In the genomic region with DNA sequence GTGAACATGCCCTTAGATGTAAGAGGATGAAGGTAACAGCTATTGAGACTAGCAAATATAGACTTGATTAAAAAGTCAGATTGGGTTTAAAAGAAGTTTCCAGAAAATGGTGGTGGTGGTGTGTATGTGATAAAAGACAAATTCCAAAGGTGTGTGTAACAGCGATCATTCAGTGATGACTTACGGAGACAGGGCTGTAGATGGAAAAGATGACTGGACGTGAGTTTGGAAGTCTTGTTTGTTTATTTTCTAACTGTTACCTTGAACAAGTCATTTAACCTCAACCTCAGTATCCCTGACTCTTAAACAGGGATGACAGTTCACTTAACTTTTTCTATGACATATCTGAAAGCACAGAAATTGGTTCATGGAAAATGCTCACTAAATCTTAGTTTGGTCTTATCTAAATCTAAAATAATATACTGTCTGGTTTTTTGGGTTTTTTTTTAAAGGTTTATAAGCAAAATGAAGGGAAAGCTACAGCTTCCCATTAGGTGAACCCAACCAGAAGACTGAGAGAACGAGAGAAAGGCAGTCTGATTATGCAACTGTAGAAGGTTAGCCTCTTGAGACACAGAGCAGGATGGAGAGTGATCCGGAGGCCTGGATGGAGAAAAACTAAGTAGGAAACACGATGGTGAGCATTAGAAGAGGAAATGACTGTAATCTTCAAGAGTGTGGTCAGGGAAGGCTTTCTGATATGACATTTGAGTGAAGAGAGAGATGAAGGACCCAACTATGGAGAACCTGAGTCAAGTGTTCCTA, we compare ENCODE assay signal across 17 cellular contexts.
DNase-seq lines count a peak whose midpoint lies in the region; ATAC-seq and TF ChIP-seq lines count a peak whose summit lies in the region.
"Had no signal": no experiment of that assay in that cellular context is flagged by ENCODE, and none has a peak within 500 bp of the region (broad histone marks: within the 10 kb centered on the region; RNA-seq: fewer than 3 reads in every experiment).

No MANE protein-coding gene starts in this region.

- H3K9me2 ChIP-seq in GM23248 (ENCODE audit: insufficient read depth), result no peaks in the 10 kb centered on the region

- peak; percentile 29 for DNase-seq in AG10803 (ENCODE audit: low read depth)
- peak; percentile 63 for DNase-seq in GM23248
- DNase-seq in RPMI7951 (ENCODE audit: low read depth), result peak; percentile 78
- peak; percentile 69 for DNase-seq in fibroblast of mammary gland (ENCODE audit: low read depth)
- DNase-seq in stimulated activated CD4-positive, alpha-beta T cell treated with anti-CD3 and anti-CD28 coated beads, Interleukin-4, amount 100 ng/mL, for 1 hour, result no peak
- DNase-seq in DMS53 treated with DMSO at 0.1 percent for 48 hours (lab: John Stamatoyannopoulos, UW; ENCODE audit: unreplicated experiment), result no peak
- no peak for DNase-seq in NCI-H82 treated with DMSO at 0.1 percent for 48 hours (lab: John Stamatoyannopoulos, UW; ENCODE audit: unreplicated experiment)
- DNase-seq: activated CD4-positive, alpha-beta T cell treated with anti-CD3 and anti-CD28 coated beads, Interleukin-2, amount 10 ng/mL, durations not matched to agents 7 days and 5 days; C1 segment of cervical spinal cord; DMS153; NCI-H1092; occipital lobe; sigmoid colon had no signal

- H3K4me2 ChIP-seq in GM23248 (ENCODE audit: unreplicated experiment), result no peak overlapping the region

- H3K4me3 ChIP-seq in AG10803 (ENCODE audit: low read length) (no peak overlapping the region), GM23248 (no peak overlapping the region), fibroblast of mammary gland (ENCODE audit: control insufficient read depth, low read depth, low read length) (no peak overlapping the region)
- H3K4me3 ChIP-seq: breast epithelium, sigmoid colon, thoracic aorta had no signal

- peaks cover 27% of the 10 kb centered on the region for H3K4me1 ChIP-seq in GM23248 (ENCODE audit: insufficient read depth)
- H3K4me1 ChIP-seq: breast epithelium had no signal

- H3K9ac ChIP-seq in GM23248, result no peak overlapping the region

- no peaks in the 10 kb centered on the region for H3K9me3 ChIP-seq in GM23248 (ENCODE audit: low read depth)
- H3K9me3 ChIP-seq: breast epithelium, sigmoid colon, thoracic aorta had no signal

- 64 to 66% methylated on average over 6 of the region's 6 CpGs for WGBS in GM23248 (ENCODE audit: low coverage in 1 of 2, low lambda C conversion rate in 2 of 2, missing lambda C conversion rate in 2 of 2), 2 experiments

- H3K27me3 ChIP-seq in GM23248 (replicated peaks; ENCODE audit: insufficient read depth), result no peaks in the 10 kb centered on the region
- H3K27me3 ChIP-seq: breast epithelium, sigmoid colon had no signal

- H3K27ac ChIP-seq in GM23248, result peak overlapping the region; percentile 33
- H3K27ac ChIP-seq: breast epithelium, sigmoid colon, thoracic aorta had no signal

- no peak overlapping the region for H2AFZ ChIP-seq in GM23248

- no peaks in the 10 kb centered on the region for H4K20me1 ChIP-seq in GM23248 (ENCODE audit: insufficient read depth)

- no peak for ATAC-seq in HG03469 (IDR thresholded peaks at IDR 0.05; ENCODE audit: unreplicated experiment)
- ATAC-seq: activated naive CD4-positive, alpha-beta T cell treated with anti-CD3 and anti-CD28 coated beads, Interleukin-2, amount 50 U/mL, for 72 hours had no signal

- peaks cover 84% of the 10 kb centered on the region for H3K79me2 ChIP-seq in GM23248 (ENCODE audit: insufficient read depth)

- TF ChIP-seq CTCF in AG10803 (conservative IDR thresholded peaks at IDR 0.05; ENCODE audit: low read length) (no peak), fibroblast of mammary gland (conservative IDR thresholded peaks at IDR 0.05; ENCODE audit: control insufficient read depth, insufficient read depth, low read depth, low read length) (no peak)

- in situ Hi-C loops in GM23248 (cut with MboI), result no loop called here

- peaks cover 10% of the 10 kb centered on the region for H3F3A ChIP-seq in GM23248 (ENCODE audit: insufficient read depth)

- no peaks in the 10 kb centered on the region for H3K36me3 ChIP-seq in GM23248 (ENCODE audit: low read depth)
- H3K36me3 ChIP-seq: breast epithelium, sigmoid colon, thoracic aorta had no signal

Comparison
In these comparisons a context has a peak if more than half of its experiments do, and no peak if none do; other contexts are left out.
1. DNase-seq: peak in AG10803 (single experiment), GM23248 (single experiment), RPMI7951 (single experiment) and fibroblast of mammary gland (single experiment); none in stimulated activated CD4-positive, alpha-beta T cell treated with anti-CD3 and anti-CD28 coated beads, Interleukin-4, amount 100 ng/mL, for 1 hour (single experiment), DMS53 treated with DMSO at 0.1 percent for 48 hours (single experiment) and NCI-H82 treated with DMSO at 0.1 percent for 48 hours (single experiment).